Comparison of ENCODE assay signal across 1 cellular context in the genomic region with DNA sequence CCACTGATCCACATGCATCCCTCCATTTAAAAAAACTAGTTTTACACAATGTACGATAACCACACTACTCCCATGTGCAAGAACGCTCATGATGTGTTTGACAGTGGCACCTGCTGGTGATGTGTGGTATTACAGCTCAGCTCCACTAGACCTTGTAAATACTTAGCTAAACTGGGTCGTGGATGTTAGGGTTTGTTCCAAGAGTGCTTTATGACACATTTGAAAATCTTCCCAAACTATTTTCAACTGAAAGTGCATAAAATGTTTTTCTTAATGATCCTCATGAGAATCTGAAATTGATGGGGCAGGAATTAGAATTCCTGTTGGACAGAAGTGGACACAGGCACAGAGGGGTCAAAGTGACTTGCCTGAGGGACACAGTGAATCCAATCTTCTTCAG.
TF ChIP-seq lines count a peak whose summit lies in the region.

No MANE protein-coding gene starts in this region.

TF ChIP-seq in K562, 482 proteins besides CTCF, POLR2A, EP300 and RAD21 (continued from another document):
- TF ChIP-seq ZNF23 (CRISPR knock-in tag; IDR thresholded peaks at IDR 0.05) (no peak), CBX5 (IDR thresholded peaks at IDR 0.05; ENCODE audit: borderline replicate concordance, low read depth) (peak; percentile 98), ZNF41 (CRISPR knock-in tag; conservative IDR thresholded peaks at IDR 0.05) (no peak), KLF13 (tag; IDR thresholded peaks at IDR 0.05; ENCODE audit: borderline replicate concordance, low read depth) (no peak), RB1 (IDR thresholded peaks at IDR 0.05; ENCODE audit: low read depth) (no peak), STAT6 (CRISPR knock-in tag; IDR thresholded peaks at IDR 0.05) (no peak), ZEB2 (IDR thresholded peaks at IDR 0.05) (0 out of 2 replicates have a peak, but pooled peaks have one; percentile 42), TRIM28 (IDR thresholded peaks at IDR 0.05) (peak; percentile 85; the same call in 1 of the 2 replicates), TRIM24 (IDR thresholded peaks at IDR 0.05) (peak in 1 of 2 experiments; percentile 52; a peak in 1 of 4 replicates), ZNF764 (CRISPR knock-in tag; IDR thresholded peaks at IDR 0.05; ENCODE audit: low read depth) (peak; percentile 99), KLF16 (IDR thresholded peaks at IDR 0.05) (no peak), CBX1 (IDR thresholded peaks at IDR 0.05; ENCODE audit: low read depth) (peak; percentile 87; the same call in 1 of the 2 replicates)
- TF ChIP-seq, protein P1, sequence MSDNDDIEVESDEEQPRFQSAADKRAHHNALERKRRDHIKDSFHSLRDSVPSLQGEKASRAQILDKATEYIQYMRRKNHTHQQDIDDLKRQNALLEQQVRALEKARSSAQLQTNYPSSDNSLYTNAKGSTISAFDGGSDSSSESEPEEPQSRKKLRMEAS (CRISPR knock-in tag; IDR thresholded peaks at IDR 0.05), result 0 out of 2 replicates have a peak, but pooled peaks have one; percentile 31
